In the genomic region with DNA sequence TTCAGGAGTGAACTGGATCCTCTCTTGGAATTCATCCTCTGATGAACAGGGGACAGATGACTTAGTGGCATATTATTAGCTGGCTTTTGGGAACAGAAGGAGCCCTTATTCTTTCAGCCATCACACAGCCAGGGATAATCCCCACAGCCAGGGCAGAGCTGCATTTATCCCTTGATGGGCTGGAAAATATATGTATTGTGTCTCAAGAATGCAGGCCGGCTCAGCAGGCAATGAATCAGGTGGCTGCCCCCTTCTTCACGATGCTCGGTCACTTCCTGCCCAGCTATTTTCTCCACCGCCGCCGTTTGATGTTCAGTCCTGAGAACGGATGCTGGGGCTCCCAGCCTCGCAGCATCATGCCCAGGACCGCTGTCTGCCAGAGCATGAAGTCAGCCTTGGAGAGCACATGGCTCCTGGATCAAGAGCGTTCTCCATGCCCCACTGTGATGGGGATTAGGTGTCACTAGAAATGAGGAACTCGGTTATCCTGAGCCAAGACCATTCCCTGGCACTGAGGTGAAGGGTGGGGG, we compare ENCODE assay signal across 31 cellular contexts.
"Had no signal": no experiment of that assay in that cellular context is flagged by ENCODE, and none has a peak within 500 bp of the region (broad histone marks: within the 10 kb centered on the region; RNA-seq: fewer than 3 reads in every experiment).

No MANE protein-coding gene starts in this region.

- H3K4me3 Mint-ChIP-seq: activated CD4-positive, alpha-beta T cell treated with anti-CD3 and anti-CD28 coated beads for 36 hours; activated naive CD4-positive, alpha-beta T cell treated with anti-CD3 and anti-CD28 coated beads for 36 hours; activated naive CD8-positive, alpha-beta T cell treated with anti-CD3 and anti-CD28 coated beads for 36 hours; dendritic cell treated with granulocyte-macrophage colony-stimulating factor and Interleukin-4, amounts not matched to agents 40 ng/mL and 50 ng/mL, for 4 days; naive thymus-derived CD8-positive, alpha-beta T cell; stimulated activated naive B cell treated with anti-CD40 and anti-IgM and Interleukin-4, amounts not matched to agents 10 μg/mL and 1 μg/mL and 100 μg/mL, for 72 hours; T-helper 2 cell treated with Interferon-gamma antibody and Interleukin-4, amounts not matched to agents 5 μg/mL and 100 μg/mL, for 36 hours had no signal

- H3K27ac Mint-ChIP-seq: activated CD4-positive, alpha-beta T cell treated with anti-CD3 and anti-CD28 coated beads for 36 hours; activated naive CD4-positive, alpha-beta T cell treated with anti-CD3 and anti-CD28 coated beads for 36 hours; activated naive CD8-positive, alpha-beta T cell treated with anti-CD3 and anti-CD28 coated beads for 36 hours; dendritic cell treated with granulocyte-macrophage colony-stimulating factor and Interleukin-4, amounts not matched to agents 40 ng/mL and 50 ng/mL, for 4 days; stimulated activated naive B cell treated with anti-CD40 and anti-IgM and Interleukin-4, amounts not matched to agents 10 μg/mL and 1 μg/mL and 100 μg/mL, for 72 hours; T-helper 2 cell treated with Interferon-gamma antibody and Interleukin-4, amounts not matched to agents 5 μg/mL and 100 μg/mL, for 36 hours had no signal

- H3K36me3 ChIP-seq: adrenal gland, left lung, neutrophil, pancreas, right atrium auricular region, thyroid gland had no signal

- H3K9me3 Mint-ChIP-seq: activated naive CD4-positive, alpha-beta T cell treated with anti-CD3 and anti-CD28 coated beads for 36 hours; activated naive CD8-positive, alpha-beta T cell treated with anti-CD3 and anti-CD28 coated beads for 36 hours; dendritic cell treated with granulocyte-macrophage colony-stimulating factor and Interleukin-4, amounts not matched to agents 40 ng/mL and 50 ng/mL, for 4 days; naive thymus-derived CD8-positive, alpha-beta T cell; stimulated activated naive B cell treated with anti-CD40 and anti-IgM and Interleukin-4, amounts not matched to agents 10 μg/mL and 1 μg/mL and 100 μg/mL, for 72 hours; T-helper 2 cell treated with Interferon-gamma antibody and Interleukin-4, amounts not matched to agents 5 μg/mL and 100 μg/mL, for 36 hours had no signal

- H3K27me3 ChIP-seq: adrenal gland, esophagus muscularis mucosa, foreskin keratinocyte, heart left ventricle, left lung, neutrophil, pancreas, right atrium auricular region, stomach, thyroid gland, upper lobe of left lung, vagina had no signal

- H3K4me1 ChIP-seq: adrenal gland, esophagus muscularis mucosa, foreskin keratinocyte, heart left ventricle, left lung, pancreas, psoas muscle, right atrium auricular region, stomach, upper lobe of left lung, vagina had no signal

- H3K9me3 ChIP-seq: adrenal gland, esophagus muscularis mucosa, heart left ventricle, left lung, neutrophil, pancreas, psoas muscle, right atrium auricular region, stomach, thyroid gland, upper lobe of left lung, vagina had no signal

- H3K27ac ChIP-seq: adrenal gland, esophagus muscularis mucosa, foreskin keratinocyte, heart left ventricle, left lung, neutrophil, pancreas, psoas muscle, right atrium auricular region, stomach, thyroid gland, upper lobe of left lung, vagina had no signal

- H3K27me3 Mint-ChIP-seq: activated CD4-positive, alpha-beta T cell treated with anti-CD3 and anti-CD28 coated beads for 36 hours; activated naive CD8-positive, alpha-beta T cell treated with anti-CD3 and anti-CD28 coated beads for 36 hours; dendritic cell treated with granulocyte-macrophage colony-stimulating factor and Interleukin-4, amounts not matched to agents 40 ng/mL and 50 ng/mL, for 4 days; naive thymus-derived CD8-positive, alpha-beta T cell; stimulated activated naive B cell treated with anti-CD40 and anti-IgM and Interleukin-4, amounts not matched to agents 10 μg/mL and 1 μg/mL and 100 μg/mL, for 72 hours had no signal

- FAIRE-seq: pancreas had no signal

- DNase-seq: activated CD4-positive, alpha-beta T cell treated with anti-CD3 and anti-CD28 coated beads for 36 hours; activated CD4-positive, alpha-beta T cell treated with anti-CD3 and anti-CD28 coated beads, Interleukin-2, amount 50 U/mL, for 48 hours; activated CD4-positive, CD25-positive, alpha-beta regulatory T cell; activated CD8-positive, alpha-beta memory T cell treated with anti-CD3 and anti-CD28 coated beads for 24 hours; activated effector memory CD4-positive, alpha-beta T cell treated with Interleukin-2 at 50 U/mL for 16 hours; activated naive CD4-positive, alpha-beta T cell treated with anti-CD3 and anti-CD28 coated beads for 36 hours; activated naive CD8-positive, alpha-beta T cell treated with anti-CD3 and anti-CD28 coated beads for 36 hours; aorta; caudate nucleus; effector CD4-positive, alpha-beta T cell; foreskin keratinocyte; heart left ventricle; hypothalamus; left lung; naive thymus-derived CD8-positive, alpha-beta T cell; pancreas; psoas muscle; stimulated activated CD4-positive, alpha-beta T cell treated with anti-CD3 and anti-CD28 coated beads, Interleukin-15, amount 100 ng/mL, for 24 hours; stimulated activated CD4-positive, alpha-beta T cell treated with anti-CD3 and anti-CD28 coated beads, Interleukin-2, amount 100 ng/mL, for 24 hours; stimulated activated naive B cell treated with anti-CD40 and anti-IgM and Interleukin-4, amounts not matched to agents 10 μg/mL and 1 μg/mL and 100 μg/mL, for 72 hours; stomach; T-helper 1 cell; thyroid gland; upper lobe of left lung had no signal

- H3K4me3 ChIP-seq: adrenal gland, esophagus muscularis mucosa, heart left ventricle, left lung, pancreas, psoas muscle, right atrium auricular region, stomach, thyroid gland, upper lobe of left lung, vagina had no signal

- H3K4me1 Mint-ChIP-seq: activated CD4-positive, alpha-beta T cell treated with anti-CD3 and anti-CD28 coated beads for 36 hours; activated naive CD8-positive, alpha-beta T cell treated with anti-CD3 and anti-CD28 coated beads for 36 hours; stimulated activated naive B cell treated with anti-CD40 and anti-IgM and Interleukin-4, amounts not matched to agents 10 μg/mL and 1 μg/mL and 100 μg/mL, for 72 hours had no signal
